Comparison of ENCODE assay signal across 20 cellular contexts in genomic region chr2:120902532-120903088, GRCh38.
"Had no signal": no experiment of that assay in that cellular context is flagged by ENCODE, and none has a peak within 500 bp of the region (broad histone marks: within the 10 kb centered on the region; RNA-seq: fewer than 3 reads in every experiment).

No MANE protein-coding gene starts in this region.

- H3K4me1 Mint-ChIP-seq: activated naive CD8-positive, alpha-beta T cell treated with anti-CD3 and anti-CD28 coated beads, Interleukin-2, amount 10 ng/mL, durations not matched to agents 7 days and 5 days; naive B cell; stimulated activated naive B cell treated with anti-CD40 and anti-IgM and Interleukin-4, amounts not matched to agents 10 μg/mL and 1 μg/mL and 100 μg/mL, for 72 hours had no signal

- H3K36me3 ChIP-seq: esophagus squamous epithelium, gastrocnemius medialis, heart right ventricle, lower lobe of right lung, prostate gland, transverse colon, vagina had no signal

- H3K27ac ChIP-seq: coronary artery, esophagus squamous epithelium, gastrocnemius medialis, heart right ventricle, lower lobe of right lung, prostate gland, transverse colon, vagina had no signal

- H3K9me3 Mint-ChIP-seq: activated CD4-positive, alpha-beta memory T cell treated with anti-CD3 and anti-CD28 coated beads for 36 hours; activated naive CD8-positive, alpha-beta T cell treated with anti-CD3 and anti-CD28 coated beads, Interleukin-2, amount 10 ng/mL, durations not matched to agents 7 days and 5 days; stimulated activated naive B cell treated with anti-CD40 and anti-IgM and Interleukin-4, amounts not matched to agents 10 μg/mL and 1 μg/mL and 100 μg/mL, for 72 hours had no signal

- H3K36me3 Mint-ChIP-seq: activated CD4-positive, alpha-beta memory T cell treated with anti-CD3 and anti-CD28 coated beads for 36 hours; activated naive CD8-positive, alpha-beta T cell treated with anti-CD3 and anti-CD28 coated beads, Interleukin-2, amount 10 ng/mL, durations not matched to agents 7 days and 5 days; naive B cell; stimulated activated naive B cell treated with anti-CD40 and anti-IgM and Interleukin-4, amounts not matched to agents 10 μg/mL and 1 μg/mL and 100 μg/mL, for 72 hours had no signal

- H3K4me3 ChIP-seq: coronary artery, esophagus squamous epithelium, gastrocnemius medialis, heart right ventricle, lower lobe of right lung, prostate gland, transverse colon, vagina had no signal

- H3K4me1 ChIP-seq: lower lobe of right lung, prostate gland had no signal

- H3K27ac Mint-ChIP-seq: activated CD4-positive, alpha-beta memory T cell treated with anti-CD3 and anti-CD28 coated beads for 36 hours; activated naive CD8-positive, alpha-beta T cell treated with anti-CD3 and anti-CD28 coated beads, Interleukin-2, amount 10 ng/mL, durations not matched to agents 7 days and 5 days; naive B cell; stimulated activated naive B cell treated with anti-CD40 and anti-IgM and Interleukin-4, amounts not matched to agents 10 μg/mL and 1 μg/mL and 100 μg/mL, for 72 hours had no signal

- H3K27me3 ChIP-seq: gastrocnemius medialis, transverse colon, vagina had no signal

- H3K27me3 Mint-ChIP-seq: activated CD4-positive, alpha-beta memory T cell treated with anti-CD3 and anti-CD28 coated beads for 36 hours; activated naive CD8-positive, alpha-beta T cell treated with anti-CD3 and anti-CD28 coated beads, Interleukin-2, amount 10 ng/mL, durations not matched to agents 7 days and 5 days; stimulated activated naive B cell treated with anti-CD40 and anti-IgM and Interleukin-4, amounts not matched to agents 10 μg/mL and 1 μg/mL and 100 μg/mL, for 72 hours had no signal

- H3K4me3 Mint-ChIP-seq: activated CD4-positive, alpha-beta memory T cell treated with anti-CD3 and anti-CD28 coated beads for 36 hours; activated naive CD8-positive, alpha-beta T cell treated with anti-CD3 and anti-CD28 coated beads, Interleukin-2, amount 10 ng/mL, durations not matched to agents 7 days and 5 days; naive B cell; stimulated activated naive B cell treated with anti-CD40 and anti-IgM and Interleukin-4, amounts not matched to agents 10 μg/mL and 1 μg/mL and 100 μg/mL, for 72 hours had no signal

- H3K9me3 ChIP-seq: esophagus squamous epithelium, gastrocnemius medialis, heart right ventricle, lower lobe of right lung, prostate gland, transverse colon, vagina had no signal

- DNase-seq: activated CD4-positive, alpha-beta memory T cell treated with anti-CD3 and anti-CD28 coated beads for 36 hours; activated CD4-positive, alpha-beta T cell treated with anti-CD3 and anti-CD28 coated beads for 48 hours; activated naive CD4-positive, alpha-beta T cell treated with Interleukin-2 at 50 U/mL for 16 hours; activated naive CD8-positive, alpha-beta T cell treated with anti-CD3 and anti-CD28 coated beads, Interleukin-2, amount 10 ng/mL, durations not matched to agents 7 days and 5 days; activated T-cell treated with anti-CD3 and anti-CD28 coated beads, Interleukin-2, amount 50 U/mL, for 48 hours; amniotic stem cell; esophagus squamous epithelium; gastrocnemius medialis; heart right ventricle; kidney; lower lobe of right lung; mesendoderm; naive B cell; stimulated activated CD4-positive, alpha-beta T cell treated with anti-CD3 and anti-CD28 coated beads, Interleukin-2, amount 100 ng/mL, for 48 hours; stimulated activated CD8-positive, alpha-beta memory T cell treated with anti-CD3 and anti-CD28 coated beads, Interleukin-4, amount 100 ng/mL, for 48 hours; stimulated activated naive B cell treated with anti-CD40 and anti-IgM and Interleukin-4, amounts not matched to agents 10 μg/mL and 1 μg/mL and 100 μg/mL, for 72 hours; transverse colon had no signal
